In genomic region chr1:36937371-36937770, GRCh38 we compare ENCODE assay signal across 19 cellular contexts.
DNase-seq lines count a peak whose midpoint lies in the region.
"Had no signal": no experiment of that assay in that cellular context is flagged by ENCODE, and none has a peak within 500 bp of the region (broad histone marks: within the 10 kb centered on the region; RNA-seq: fewer than 3 reads in every experiment).

No MANE protein-coding gene starts in this region.

- no peaks in the 10 kb centered on the region for H3K79me1 ChIP-seq in neuronal stem cell (ENCODE audit: low read depth, low read length)

- no peak overlapping the region for H4K91ac ChIP-seq in neuronal stem cell (ENCODE audit: low read depth, low read length, poor library complexity)

- H3F3A ChIP-seq in GM23248 (ENCODE audit: insufficient read depth), result no peaks in the 10 kb centered on the region

- no peaks in the 10 kb centered on the region for H3K79me2 ChIP-seq in GM23248 (ENCODE audit: insufficient read depth)

- no peak overlapping the region for H2BK5ac ChIP-seq in neuronal stem cell (ENCODE audit: low read length)

- no peak overlapping the region for H3K18ac ChIP-seq in neuronal stem cell (ENCODE audit: low read length)

- H2BK15ac ChIP-seq in neuronal stem cell (ENCODE audit: low read length), result no peak overlapping the region

- peak overlapping the region; percentile 4 for H3K14ac ChIP-seq in neuronal stem cell (ENCODE audit: low read length)

- H3K9ac ChIP-seq in neuronal stem cell (ENCODE audit: low read depth, low read length, poor library complexity), result no peak overlapping the region
- no peak overlapping the region for H3K9ac ChIP-seq in GM23248

- no peak overlapping the region for H2BK120ac ChIP-seq in neuronal stem cell (ENCODE audit: low read depth, low read length)

- peaks cover 0 to 5% of the 10 kb centered on the region in 2 donors for H3K4me1 ChIP-seq in neuronal stem cell (ENCODE audit: control insufficient read depth in 2 of 2, insufficient read depth in 1 of 2, low read depth in 1 of 2, low read length in 2 of 2)
- H3K4me1 ChIP-seq in GM23248 (ENCODE audit: insufficient read depth), result no peaks in the 10 kb centered on the region
- H3K4me1 ChIP-seq: A549 had no signal

- H3K36me3 ChIP-seq in MG63 (no peaks in the 10 kb centered on the region), neuronal stem cell (replicated peaks in 1 of 2; ENCODE audit: control insufficient read depth in 2 of 2, insufficient read depth in 2 of 2, low read length in 2 of 2) (no peaks in the 10 kb centered on the region), GM23248 (ENCODE audit: low read depth) (no peaks in the 10 kb centered on the region)

- H2BK12ac ChIP-seq in neuronal stem cell (ENCODE audit: low read length), result no peak overlapping the region

- H3K4me2 ChIP-seq in neuronal stem cell (ENCODE audit: insufficient read depth, low read length, poor library complexity, severe bottlenecking), result no peak overlapping the region
- H3K4me2 ChIP-seq in GM23248 (ENCODE audit: unreplicated experiment), result no peak overlapping the region
- H3K4me2 ChIP-seq: A549, GM23338 had no signal

- no peak overlapping the region for H2AK5ac ChIP-seq in neuronal stem cell (ENCODE audit: low read depth, low read length)

- peak; percentile 64 for DNase-seq in Daoy (ENCODE audit: low read depth)
- DNase-seq in HS-5 (ENCODE audit: low read depth), result peak; percentile 1
- DNase-seq in MG63, result peak; percentile 32
- no peak for DNase-seq in neuronal stem cell (ENCODE audit: low spot score)
- DNase-seq in GM23248, result no peak
- no peak for DNase-seq in RPMI8226
- DNase-seq in midbrain (lab: John Stamatoyannopoulos, UW), result no peak
- DNase-seq: 8988T; ACHN; C1 segment of cervical spinal cord; Calu3; CD4-positive, alpha-beta memory T cell; COR-L47; DMS53; DMS79 treated with DMSO at 0.1 percent for 48 hours; GDM1; H9 had no signal

- in situ Hi-C loops in GM23248 (cut with MboI), result no loop called here

- H3K4me3 ChIP-seq in MG63 (no peak overlapping the region), neuronal stem cell (ENCODE audit: low read length in 2 of 2) (no peak overlapping the region), GM23248 (no peak overlapping the region)
- H3K4me3 ChIP-seq: A549, GM23338 had no signal

- no peaks in the 10 kb centered on the region for H3K9me2 ChIP-seq in GM23248 (ENCODE audit: insufficient read depth)

- H3K23ac ChIP-seq in neuronal stem cell (ENCODE audit: low read depth, low read length, poor library complexity), result no peak overlapping the region

- no peak overlapping the region for H2AFZ ChIP-seq in neuronal stem cell (ENCODE audit: low read length)
- H2AFZ ChIP-seq in GM23248, result no peak overlapping the region
- H2AFZ ChIP-seq: GM23338 had no signal

- no peak overlapping the region for H3K4ac ChIP-seq in neuronal stem cell (ENCODE audit: low read length)

- H3K9me3 ChIP-seq in MG63 (no peaks in the 10 kb centered on the region), neuronal stem cell (replicated peaks in 1 of 2; ENCODE audit: control insufficient read depth in 2 of 2, insufficient read depth in 1 of 2, low read depth in 1 of 2, low read length in 2 of 2) (no peaks in the 10 kb centered on the region), GM23248 (ENCODE audit: low read depth) (no peaks in the 10 kb centered on the region)
- H3K9me3 ChIP-seq: A549 had no signal

- no peak overlapping the region for H3K27ac ChIP-seq in neuronal stem cell (replicated peaks; ENCODE audit: low read length)
- H3K27ac ChIP-seq in GM23248, result no peak overlapping the region
- H3K27ac ChIP-seq: A549 had no signal

- H4K20me1 ChIP-seq in GM23248 (ENCODE audit: insufficient read depth), result no peaks in the 10 kb centered on the region

- H4K8ac ChIP-seq in neuronal stem cell (ENCODE audit: low read depth, low read length), result no peak overlapping the region

- WGBS in neuronal stem cell (ENCODE audit: extremely low coverage in 2 of 2, insufficient read length in 2 of 2, insufficient replicate concordance in 1 of 2), 2 donors, result no CpG with 5 or more reads among the region's 6 CpGs
- WGBS in GM23248 (ENCODE audit: low coverage in 1 of 2, low lambda C conversion rate in 2 of 2, missing lambda C conversion rate in 2 of 2), 2 experiments, result 19 to 23% methylated on average over 6 of the region's 6 CpGs

- peaks cover 4% of the 10 kb centered on the region; the same call in 1 of the 2 replicates for H3K27me3 ChIP-seq in MG63
- no peaks in the 10 kb centered on the region for H3K27me3 ChIP-seq in neuronal stem cell (ENCODE audit: control insufficient read depth in 3 of 3, insufficient read depth in 3 of 3, low read depth in 1 of 3, low read length in 3 of 3)
- H3K27me3 ChIP-seq in GM23248 (replicated peaks; ENCODE audit: insufficient read depth), result no peaks in the 10 kb centered on the region

Comparison
In these comparisons a context has a peak if more than half of its experiments do, and no peak if none do; other contexts are left out.
1. DNase-seq: peak in Daoy (single experiment), HS-5 (single experiment) and MG63 (single experiment); none in neuronal stem cell (single experiment), GM23248 (single experiment), RPMI8226 (single experiment) and midbrain (single experiment).